In genomic region chr7:27636326-27637006, GRCh38 we compare ENCODE assay signal across 13 cellular contexts. TPM values are rescaled to one million over a fixed set of nuclear protein-coding genes. Genes with fewer than 3 reads are reported as not detected.
A peak's percentile ranks its signal among the peaks of the same experiment; 100 is the strongest.
DNase-seq lines count a peak whose midpoint lies in the region; ATAC-seq and TF ChIP-seq lines count a peak whose summit lies in the region.
"Had no signal": no experiment of that assay in that cellular context is flagged by ENCODE, and none has a peak within 500 bp of the region (broad histone marks: within the 10 kb centered on the region; RNA-seq: fewer than 3 reads in every experiment).

No MANE protein-coding gene starts in this region.

- no peak overlapping the region for H3K27ac Mint-ChIP-seq in natural killer cell treated with Interleukin-12 subunit alpha and Interleukin-12 subunit beta and Interleukin-15 and Interleukin-18, amount 100 ng/mL, for 72 hours
- H3K27ac Mint-ChIP-seq in natural killer cell, result no peak overlapping the region
- H3K27ac Mint-ChIP-seq in activated naive CD8-positive, alpha-beta T cell treated with anti-CD3 and anti-CD28 coated beads for 36 hours, result no peak overlapping the region
- H3K27ac Mint-ChIP-seq: activated CD4-positive, alpha-beta T cell treated with anti-CD3 and anti-CD28 coated beads for 36 hours had no signal

- in situ Hi-C loops in GM13976 (cut with MboI; ENCODE audit: low sequenced_read_pairs, unreplicated experiment), result no loop called here

- no peaks in the 10 kb centered on the region for H3K9me3 Mint-ChIP-seq in natural killer cell treated with Interleukin-12 subunit alpha and Interleukin-12 subunit beta and Interleukin-15 and Interleukin-18, amount 100 ng/mL, for 72 hours
- H3K9me3 Mint-ChIP-seq in natural killer cell, result peaks cover 0 to 2% of the 10 kb centered on the region in 2 donors
- H3K9me3 Mint-ChIP-seq in activated naive CD8-positive, alpha-beta T cell treated with anti-CD3 and anti-CD28 coated beads for 36 hours, result peaks cover 3% of the 10 kb centered on the region

- peak overlapping the region; percentile 15 for H3K4me3 Mint-ChIP-seq in natural killer cell treated with Interleukin-12 subunit alpha and Interleukin-12 subunit beta and Interleukin-15 and Interleukin-18, amount 100 ng/mL, for 72 hours
- H3K4me3 Mint-ChIP-seq in natural killer cell, result no peak overlapping the region
- no peak overlapping the region for H3K4me3 Mint-ChIP-seq in activated naive CD8-positive, alpha-beta T cell treated with anti-CD3 and anti-CD28 coated beads for 36 hours
- H3K4me3 Mint-ChIP-seq: activated CD4-positive, alpha-beta T cell treated with anti-CD3 and anti-CD28 coated beads for 36 hours had no signal

- no peak overlapping the region for H3K4me3 ChIP-seq in fibroblast of pulmonary artery (replicated peaks; ENCODE audit: low read depth, low read length)
- H3K4me3 ChIP-seq: ovary had no signal

- peaks cover 19 to 30% of the 10 kb centered on the region in 2 donors for H3K4me1 Mint-ChIP-seq in natural killer cell treated with Interleukin-12 subunit alpha and Interleukin-12 subunit beta and Interleukin-15 and Interleukin-18, amount 100 ng/mL, for 72 hours (ENCODE audit: low read depth in 2 of 2)
- peaks cover 13 to 17% of the 10 kb centered on the region in 2 donors for H3K4me1 Mint-ChIP-seq in natural killer cell
- H3K4me1 Mint-ChIP-seq in activated naive CD8-positive, alpha-beta T cell treated with anti-CD3 and anti-CD28 coated beads for 36 hours, result peaks cover 28% of the 10 kb centered on the region

- peaks cover 6% of the 10 kb centered on the region for H3K36me3 Mint-ChIP-seq in natural killer cell treated with Interleukin-12 subunit alpha and Interleukin-12 subunit beta and Interleukin-15 and Interleukin-18, amount 100 ng/mL, for 72 hours
- no peaks in the 10 kb centered on the region for H3K36me3 Mint-ChIP-seq in natural killer cell
- peaks cover 21% of the 10 kb centered on the region for H3K36me3 Mint-ChIP-seq in activated naive CD8-positive, alpha-beta T cell treated with anti-CD3 and anti-CD28 coated beads for 36 hours

- H3K27me3 Mint-ChIP-seq in natural killer cell treated with Interleukin-12 subunit alpha and Interleukin-12 subunit beta and Interleukin-15 and Interleukin-18, amount 100 ng/mL, for 72 hours, result no peaks in the 10 kb centered on the region
- no peaks in the 10 kb centered on the region for H3K27me3 Mint-ChIP-seq in natural killer cell (ENCODE audit: low read depth in 2 of 2)
- no peaks in the 10 kb centered on the region for H3K27me3 Mint-ChIP-seq in activated naive CD8-positive, alpha-beta T cell treated with anti-CD3 and anti-CD28 coated beads for 36 hours
- H3K27me3 Mint-ChIP-seq: activated CD4-positive, alpha-beta T cell treated with anti-CD3 and anti-CD28 coated beads for 36 hours had no signal

- no peak for DNase-seq in natural killer cell treated with Interleukin-12 subunit alpha and Interleukin-12 subunit beta and Interleukin-15 and Interleukin-18, amount 100 ng/mL, for 72 hours (ENCODE audit: low spot score)
- no peak for DNase-seq in natural killer cell
- DNase-seq in NCI-H524 treated with DMSO at 0.1 percent for 48 hours (lab: John Stamatoyannopoulos, UW), result peak; percentile 29
- peak; percentile 59 for DNase-seq in fibroblast of pulmonary artery (ENCODE audit: low read depth)
- DNase-seq in GM13976 (ENCODE audit: low spot score), result no peak
- DNase-seq in central memory CD4-positive, alpha-beta T cell, result no peak
- no peak for DNase-seq in activated naive CD8-positive, alpha-beta T cell treated with anti-CD3 and anti-CD28 coated beads for 36 hours
- DNase-seq in DMS114 treated with DMSO at 0.1 percent for 48 hours (lab: John Stamatoyannopoulos, UW; ENCODE audit: unreplicated experiment), result no peak
- DNase-seq: activated CD4-positive, alpha-beta T cell treated with anti-CD3 and anti-CD28 coated beads for 36 hours; activated T-cell treated with anti-CD3 and anti-CD28 coated beads, Interleukin-2, amount 50 U/mL, for 48 hours; mammary epithelial cell; MV-4-11; ovary had no signal

- TF ChIP-seq CTCF in natural killer cell (IDR thresholded peaks at IDR 0.05) (no peak), fibroblast of pulmonary artery (IDR thresholded peaks at IDR 0.05; ENCODE audit: low read length, missing control alignments) (no peak), GM13976 (IDR thresholded peaks at IDR 0.05; ENCODE audit: borderline replicate concordance, control extremely low read depth, extremely low read depth, insufficient read depth, missing control alignments) (no peak)

- intact Hi-C loops in natural killer cell (cut with micrococcal nuclease), result no loop called here

- no peak for ATAC-seq in natural killer cell treated with Interleukin-12 subunit alpha and Interleukin-12 subunit beta and Interleukin-15 and Interleukin-18, amount 100 ng/mL, for 72 hours
- no peak for ATAC-seq in natural killer cell
- ATAC-seq: activated CD4-positive, alpha-beta T cell treated with anti-CD3 and anti-CD28 coated beads for 36 hours had no signal

RNA-seq across cellular contexts. Expression of gene HIBADH, which starts 26.2 kb away (rescaled TPM):
- 10 to 100 TPM in 1 of 2 donors, 1 to 10 TPM in 1; 8.9 to 11.4 TPM for total RNA-seq in natural killer cell treated with Interleukin-12 subunit alpha and Interleukin-12 subunit beta and Interleukin-15 and Interleukin-18, amount 100 ng/mL, for 72 hours
- 1 to 10 TPM; 8.0 to 9.9 (median 8.1) TPM for total RNA-seq in natural killer cell
- 10 to 100 TPM; 18.5 to 19.8 TPM for total RNA-seq in activated naive CD8-positive, alpha-beta T cell treated with anti-CD3 and anti-CD28 coated beads for 36 hours

Comparison
In these comparisons a context has a peak if more than half of its experiments do, and no peak if none do; other contexts are left out.
1. DNase-seq: peak in NCI-H524 treated with DMSO at 0.1 percent for 48 hours (single experiment) and fibroblast of pulmonary artery (single experiment); none in natural killer cell treated with Interleukin-12 subunit alpha and Interleukin-12 subunit beta and Interleukin-15 and Interleukin-18, amount 100 ng/mL, for 72 hours (single experiment), natural killer cell (single experiment), GM13976 (single experiment), central memory CD4-positive, alpha-beta T cell (single experiment), activated naive CD8-positive, alpha-beta T cell treated with anti-CD3 and anti-CD28 coated beads for 36 hours (single experiment) and DMS114 treated with DMSO at 0.1 percent for 48 hours (single experiment).